22 cellular contexts compared by ENCODE assay signal in genomic region chr17:28206292-28206691, GRCh38.
A peak's percentile ranks its signal among the peaks of the same experiment; 100 is the strongest.
DNase-seq lines count a peak whose midpoint lies in the region; ATAC-seq, FAIRE-seq and TF ChIP-seq lines count a peak whose summit lies in the region.
"Had no signal": no experiment of that assay in that cellular context is flagged by ENCODE, and none has a peak within 500 bp of the region (broad histone marks: within the 10 kb centered on the region; RNA-seq: fewer than 3 reads in every experiment).

No MANE protein-coding gene starts in this region.

- no peak overlapping the region for H4K8ac ChIP-seq in IMR-90 (ENCODE audit: low read depth in 2 of 2, low read length in 2 of 2)

- H3K9me3 ChIP-seq in IMR-90 (ENCODE audit: control insufficient read depth, insufficient read depth, low read length) (0 out of 2 replicates have a peak, but pooled peaks cover 2% of the 10 kb centered on the region), astrocyte (ENCODE audit: insufficient read depth, low read depth, low read length) (no peaks in the 10 kb centered on the region)

- H3K79me2 ChIP-seq in astrocyte (ENCODE audit: insufficient read depth, low read length), result no peaks in the 10 kb centered on the region

- no peak overlapping the region for H2AK9ac ChIP-seq in IMR-90 (replicated peaks; ENCODE audit: low read depth, low read length, poor library complexity)

- no peak overlapping the region for H4K91ac ChIP-seq in IMR-90 (ENCODE audit: insufficient read depth, low read depth, low read length)

- no peak for ATAC-seq in IMR-90 (ENCODE audit: low read depth)
- ATAC-seq in activated T-helper 17 cell treated with anti-CD3 and anti-CD28 coated beads, Interleukin-2, amount 50 U/mL, for 72 hours (replicated peaks), result no peak
- ATAC-seq: A549; CD8-positive, alpha-beta T cell had no signal

- no peak overlapping the region for H2AFZ ChIP-seq in IMR-90 (replicated peaks; ENCODE audit: low read length, poor library complexity)
- no peak overlapping the region for H2AFZ ChIP-seq in astrocyte (ENCODE audit: low read depth, low read length)

- H3K9ac ChIP-seq in IMR-90 (ENCODE audit: low read depth, low read length) (no peak overlapping the region), astrocyte (ENCODE audit: low read length) (no peak overlapping the region)
- H3K9ac ChIP-seq: BLaER1 treated with 17β-estradiol and CSF1 and Interleukin-3, amounts not matched to agents 10 nM and 100 nM had no signal

- H3K4ac ChIP-seq in IMR-90 (ENCODE audit: low read depth, low read length), result no peak overlapping the region

- H3K4me1 ChIP-seq in IMR-90 (ENCODE audit: control insufficient read depth, insufficient read depth, low read length), result 0 out of 2 replicates have a peak, but pooled peaks cover 2% of the 10 kb centered on the region
- peaks cover 10% of the 10 kb centered on the region for H3K4me1 ChIP-seq in astrocyte (ENCODE audit: insufficient read depth, low read length)
- H3K4me1 ChIP-seq: Caco-2 had no signal

- H3K4me2 ChIP-seq in IMR-90 (ENCODE audit: low read depth, low read length), result no peak overlapping the region
- H3K4me2 ChIP-seq in astrocyte (ENCODE audit: low read length), result no peak overlapping the region
- H3K4me2 ChIP-seq: A549; BLaER1 treated with 17β-estradiol and CSF1 and Interleukin-3, amounts not matched to agents 10 nM and 100 nM had no signal

- FAIRE-seq in astrocyte (lab: Jason Lieb, UNC) (no peak), bronchial epithelial cell (lab: Jason Lieb, UNC) (peak; percentile 23)
- FAIRE-seq: D721Med, G401.6, GM12891, GM19239 had no signal

- peaks cover 8% of the 10 kb centered on the region for H3K9me3 Mint-ChIP-seq in astrocyte (ENCODE audit: unreplicated experiment)
- peaks cover 4% of the 10 kb centered on the region for H3K9me3 Mint-ChIP-seq in activated T-helper 17 cell treated with anti-CD3 and anti-CD28 coated beads, Interleukin-2, amount 50 U/mL, for 72 hours
- H3K9me3 Mint-ChIP-seq: CD8-positive, alpha-beta T cell had no signal

- no peak overlapping the region for H3K14ac ChIP-seq in IMR-90 (replicated peaks; ENCODE audit: low read depth, low read length)

- dilution Hi-C loops in IMR-90 (cut with HindIII; ENCODE audit: low sequenced_read_pairs, unreplicated experiment), result no loop called here

- H4K20me1 ChIP-seq in IMR-90 (ENCODE audit: insufficient read depth, low read length), result no peaks in the 10 kb centered on the region
- no peaks in the 10 kb centered on the region for H4K20me1 ChIP-seq in astrocyte (ENCODE audit: insufficient read depth, low read length)
- H4K20me1 ChIP-seq: BLaER1 treated with 17β-estradiol and CSF1 and Interleukin-3, amounts not matched to agents 10 nM and 100 nM had no signal

- TF ChIP-seq CTCF in IMR-90 (conservative IDR thresholded peaks at IDR 0.05; ENCODE audit: low read depth, low read length) (no peak), astrocyte (IDR thresholded peaks at IDR 0.05; ENCODE audit: insufficient read depth, low read depth, low read length) (no peak), bronchial epithelial cell (IDR thresholded peaks at IDR 0.05; ENCODE audit: insufficient read depth, low read length, severe bottlenecking) (no peak)

- H3K27ac Mint-ChIP-seq in astrocyte (ENCODE audit: unreplicated experiment), result no peak overlapping the region
- no peak overlapping the region for H3K27ac Mint-ChIP-seq in activated T-helper 17 cell treated with anti-CD3 and anti-CD28 coated beads, Interleukin-2, amount 50 U/mL, for 72 hours
- H3K27ac Mint-ChIP-seq: B cell; CD4-positive, alpha-beta T cell; CD8-positive, alpha-beta T cell had no signal

- no peak for DNase-seq in IMR-90
- no peak for DNase-seq in astrocyte (ENCODE audit: low read depth)
- no peak for DNase-seq in bronchial epithelial cell (ENCODE audit: low read depth)
- DNase-seq in T1000 (lab: John Stamatoyannopoulos, UW), result no peak
- DNase-seq in NCI-H345 (lab: John Stamatoyannopoulos, UW), result no peak
- DNase-seq: AML-193; Caco-2; Calu3; CD4-positive, alpha-beta T cell; CD8-positive, alpha-beta T cell; DMS79 treated with DMSO at 0.1 percent for 48 hours; GF-D8 had no signal

- no peaks in the 10 kb centered on the region for H3K79me1 ChIP-seq in IMR-90 (ENCODE audit: low read depth in 1 of 2, low read length in 2 of 2)

- no peak overlapping the region for H4K5ac ChIP-seq in IMR-90 (ENCODE audit: low read depth, low read length)

- CTCF ChIA-PET in IMR-90 (lab: Yijun Ruan, JAX), result interaction anchor here (0.6 kb wide), 1 partner anchor 41 kb away, joined by 5 read pairs; no protein-coding TSS in a partner anchor

- H3K9me1 ChIP-seq in IMR-90 (ENCODE audit: insufficient read depth, low read length), result 0 out of 2 replicates have a peak, but pooled peaks cover 4% of the 10 kb centered on the region

- H3K18ac ChIP-seq in IMR-90 (ENCODE audit: low read depth, low read length), result no peak overlapping the region

- no peak overlapping the region for H2BK20ac ChIP-seq in IMR-90 (ENCODE audit: low read depth, low read length)

- H3K56ac ChIP-seq in IMR-90 (ENCODE audit: extremely low read depth, insufficient read depth, low read length), result no peak overlapping the region

- no peak overlapping the region for H3K23ac ChIP-seq in IMR-90 (ENCODE audit: low read depth, low read length)

- no TSS peak for BruUV-seq in IMR-90 (replicated peaks; lab: Mats Ljungman, UMichigan)

- H3K27me3 Mint-ChIP-seq in astrocyte (ENCODE audit: low read depth, unreplicated experiment), result no peaks in the 10 kb centered on the region
- H3K27me3 Mint-ChIP-seq in activated T-helper 17 cell treated with anti-CD3 and anti-CD28 coated beads, Interleukin-2, amount 50 U/mL, for 72 hours, result peaks cover 9% of the 10 kb centered on the region
- H3K27me3 Mint-ChIP-seq: B cell had no signal

- no peak for TF ChIP-seq RAD21 in IMR-90 (IDR thresholded peaks at IDR 0.05; ENCODE audit: low read length)

- H3K4me3 ChIP-seq in IMR-90 (ENCODE audit: insufficient read depth, low read depth, low read length), result no peak overlapping the region
- no peak overlapping the region for H3K4me3 ChIP-seq in astrocyte (ENCODE audit: insufficient read depth, low read depth, low read length)
- H3K4me3 ChIP-seq in bronchial epithelial cell (ENCODE audit: low read depth, low read length), result no peak overlapping the region
- H3K4me3 ChIP-seq: A549; BLaER1 treated with 17β-estradiol and CSF1 and Interleukin-3, amounts not matched to agents 10 nM and 100 nM had no signal

- H3K27ac ChIP-seq in IMR-90 (ENCODE audit: insufficient read depth, low read length) (no peak overlapping the region), astrocyte (ENCODE audit: low read depth, low read length) (no peak overlapping the region)
- H3K27ac ChIP-seq: 22Rv1; A549; BLaER1 treated with 17β-estradiol and CSF1 and Interleukin-3, amounts not matched to agents 10 nM and 100 nM; C4-2B had no signal

- H2BK5ac ChIP-seq in IMR-90 (ENCODE audit: low read depth, low read length, poor library complexity, severe bottlenecking), result no peak overlapping the region

- H3K36me3 ChIP-seq in IMR-90 (ENCODE audit: control insufficient read depth, insufficient read depth, low read length) (no peaks in the 10 kb centered on the region), astrocyte (ENCODE audit: insufficient read depth, low read length) (no peaks in the 10 kb centered on the region), bronchial epithelial cell (ENCODE audit: control insufficient read depth, insufficient read depth, low read length) (no peaks in the 10 kb centered on the region)

- TF ChIP-seq POLR2A in IMR-90 (IDR thresholded peaks at IDR 0.05; ENCODE audit: low read depth, low read length), result no peak

- POLR2A ChIA-PET in IMR-90 (lab: Charles Lee; ENCODE audit: unreplicated experiment), result interaction anchor here (0.6 kb wide), 1 partner anchor 165 kb away, joined by 8 read pairs; no protein-coding TSS in a partner anchor

- H2BK120ac ChIP-seq in IMR-90 (ENCODE audit: low read depth, low read length), result no peak overlapping the region

- intact Hi-C loops in IMR-90 (cut with micrococcal nuclease), result no loop called here

- in situ Hi-C loops in IMR-90 (cut with MboI; ENCODE audit: low sequenced_read_pairs), result no loop called here

- peaks cover 11% of the 10 kb centered on the region for H3K4me1 Mint-ChIP-seq in astrocyte (ENCODE audit: low read depth, unreplicated experiment)
- no peaks in the 10 kb centered on the region for H3K4me1 Mint-ChIP-seq in activated T-helper 17 cell treated with anti-CD3 and anti-CD28 coated beads, Interleukin-2, amount 50 U/mL, for 72 hours
- H3K4me1 Mint-ChIP-seq: B cell had no signal

- H2BK15ac ChIP-seq in IMR-90 (ENCODE audit: low read depth, low read length), result no peak overlapping the region

- H3K27me3 ChIP-seq in IMR-90 (ENCODE audit: control insufficient read depth, insufficient read depth, low read length) (no peaks in the 10 kb centered on the region), astrocyte (ENCODE audit: insufficient read depth, low read length) (no peaks in the 10 kb centered on the region), bronchial epithelial cell (ENCODE audit: control insufficient read depth, insufficient read depth, low read length) (no peaks in the 10 kb centered on the region)
- H3K27me3 ChIP-seq: BLaER1 treated with 17β-estradiol and CSF1 and Interleukin-3, amounts not matched to agents 10 nM and 100 nM had no signal

- H3K4me3 Mint-ChIP-seq in astrocyte (ENCODE audit: unreplicated experiment), result peak overlapping the region; percentile 23
- no peak overlapping the region for H3K4me3 Mint-ChIP-seq in activated T-helper 17 cell treated with anti-CD3 and anti-CD28 coated beads, Interleukin-2, amount 50 U/mL, for 72 hours
- H3K4me3 Mint-ChIP-seq: B cell; CD4-positive, alpha-beta T cell; CD8-positive, alpha-beta T cell had no signal

- no peak overlapping the region for H2AK5ac ChIP-seq in IMR-90 (ENCODE audit: low read depth, low read length)

- H3K36me3 Mint-ChIP-seq in astrocyte (ENCODE audit: low read depth, unreplicated experiment), result peaks cover 6% of the 10 kb centered on the region
- no peaks in the 10 kb centered on the region for H3K36me3 Mint-ChIP-seq in activated T-helper 17 cell treated with anti-CD3 and anti-CD28 coated beads, Interleukin-2, amount 50 U/mL, for 72 hours (ENCODE audit: low read depth)
- H3K36me3 Mint-ChIP-seq: CD8-positive, alpha-beta T cell had no signal

TF ChIP-seq in IMR-90, 13 proteins besides CTCF, POLR2A, EP300 and RAD21 (continues in another document):
- TF ChIP-seq MAZ (IDR thresholded peaks at IDR 0.05; ENCODE audit: borderline replicate concordance, low read depth, low read length) (no peak), USF2 (IDR thresholded peaks at IDR 0.05; ENCODE audit: low read depth, low read length) (peak; percentile 12; the same call in 1 of the 2 replicates)
